22 cellular contexts compared by ENCODE assay signal in genomic region chr16:1443980-1444729, GRCh38. TPM values are rescaled to one million over a fixed set of nuclear protein-coding genes. Genes with fewer than 3 reads are reported as not detected.
A peak's percentile ranks its signal among the peaks of the same experiment; 100 is the strongest.
DNase-seq lines count a peak whose midpoint lies in the region; ATAC-seq, FAIRE-seq and TF ChIP-seq lines count a peak whose summit lies in the region.
"Had no signal": no experiment of that assay in that cellular context is flagged by ENCODE, and none has a peak within 500 bp of the region (broad histone marks: within the 10 kb centered on the region; RNA-seq: fewer than 3 reads in every experiment).

CCDC154 (minus strand) TSS chr16:1444556; CDS start chr16:1444322, 234 bp downstream.

- no peaks in the 10 kb centered on the region for H3K36me3 Mint-ChIP-seq in nephron progenitor cell (ENCODE audit: low read depth)

- no peak for TF ChIP-seq CTCF in SK-N-SH (IDR thresholded peaks at IDR 0.05)
- TF ChIP-seq CTCF in K562 (IDR thresholded peaks at IDR 0.05 in 2 of 3, conservative IDR thresholded peaks at IDR 0.05 in 1 of 3; ENCODE audit: insufficient read depth in 2 of 3, low read depth in 1 of 3, low read length in 3 of 3): no peak
- no peak for TF ChIP-seq CTCF in nephron progenitor cell (IDR thresholded peaks at IDR 0.05)

- FAIRE-seq in K562 (lab: Jason Lieb, UNC): no peak
- FAIRE-seq: G401.6 had no signal

- no peak within 1 kb of the TSS for H2AFZ ChIP-seq in SK-N-SH (ENCODE audit: low read depth)
- H2AFZ ChIP-seq in K562 (ENCODE audit: low read depth, low read length): no peak within 1 kb of the TSS

- POLR2A ChIA-PET in SK-N-SH (lab: Yijun Ruan, JAX) (interaction anchor here (1.4 kb wide), 1 partner anchor 23 kb away, joined by 6 read pairs; the partner anchor contains the start of gene UQCC4), K562 (lab: Yijun Ruan, JAX) (interaction anchor here (1.1 to 2.2 kb wide), 5 partner anchors 10 to 65 kb away, joined by 3 to 9 read pairs (median 6); partner anchors contain the start of gene UQCC4)

- WGBS in SK-N-SH (ENCODE audit: low lambda C conversion rate): 84% methylated on average over 20 of the region's 27 CpGs
- WGBS in K562 (ENCODE audit: insufficient coverage, low coverage, missing lambda C conversion rate): 60% methylated on average over 15 of the region's 27 CpGs

- H3K4me3 Mint-ChIP-seq in nephron progenitor cell: no peak within 1 kb of the TSS
- H3K4me3 Mint-ChIP-seq: CD8-positive, alpha-beta memory T cell had no signal

- peak within 1 kb of the TSS; percentile 39 for H3K27ac Mint-ChIP-seq in nephron progenitor cell
- H3K27ac Mint-ChIP-seq: CD8-positive, alpha-beta memory T cell had no signal

- no peaks in the 10 kb centered on the region for H3K9me3 ChIP-seq in SK-N-SH
- no peaks in the 10 kb centered on the region for H3K9me3 ChIP-seq in K562 (replicated peaks; ENCODE audit: control insufficient read depth, insufficient read depth, low read depth, low read length)
- H3K9me3 ChIP-seq: MG63 had no signal

- no TSS peak for BruUV-seq in K562 (replicated peaks; lab: Mats Ljungman, UMichigan)

- H3K4me1 Mint-ChIP-seq in nephron progenitor cell: peaks cover under 1% of the 10 kb centered on the region
- H3K4me1 Mint-ChIP-seq: CD8-positive, alpha-beta memory T cell had no signal

- no peak within 1 kb of the TSS for H3K27ac ChIP-seq in SK-N-SH (ENCODE audit: low read depth in 2 of 2, low read length in 1 of 2)
- no peak within 1 kb of the TSS for H3K27ac ChIP-seq in K562 (ENCODE audit: extremely low read depth, low read depth, low read length)

- no peaks in the 10 kb centered on the region for H3K9me3 Mint-ChIP-seq in nephron progenitor cell
- H3K9me3 Mint-ChIP-seq: CD8-positive, alpha-beta memory T cell had no signal

- no peaks in the 10 kb centered on the region for H3F3A ChIP-seq in SK-N-SH (replicated peaks; ENCODE audit: insufficient read depth)

- CTCF ChIA-PET in SK-N-SH (lab: Yijun Ruan, JAX) (interaction anchor here (0.6 kb wide), 1 partner anchor 75 kb away, joined by 3 read pairs; no protein-coding TSS in a partner anchor), K562 (lab: Yijun Ruan, JAX; ENCODE audit: low intra/inter-chr PET ratio) (no interaction called here)

- no peak within 1 kb of the TSS for H3K4me3 ChIP-seq in SK-N-SH (ENCODE audit: low read depth in 2 of 2, low read length in 1 of 2)
- no peak within 1 kb of the TSS for H3K4me3 ChIP-seq in K562
- H3K4me3 ChIP-seq: MG63 had no signal

- ATAC-seq in SK-N-SH treated with all-trans-retinoic acid at 6 μM for 48 hours (peak; percentile 8; the same call in 1 of the 3 replicates), K562 (no peak; the same call in 1 of the 3 replicates), HG03378 (IDR thresholded peaks at IDR 0.05; ENCODE audit: unreplicated experiment) (no peak)

- TF ChIP-seq EP300 in SK-N-SH (IDR thresholded peaks at IDR 0.05; ENCODE audit: borderline replicate concordance in 1 of 2, low read depth in 1 of 2, low read length in 1 of 2) (no peak), K562 (IDR thresholded peaks at IDR 0.05; ENCODE audit: low read length) (no peak)

- no peaks in the 10 kb centered on the region for H3K9me1 ChIP-seq in K562 (ENCODE audit: control insufficient read depth, insufficient read depth, low read length)

- no peak for TF ChIP-seq RAD21 in SK-N-SH (IDR thresholded peaks at IDR 0.05; ENCODE audit: low read length)
- no peak for TF ChIP-seq RAD21 in K562 (CRISPR knock-in tag; conservative IDR thresholded peaks at IDR 0.05 in 1 of 2, IDR thresholded peaks at IDR 0.05 in 1 of 2)

- H3K36me3 ChIP-seq in SK-N-SH (replicated peaks in 1 of 2; ENCODE audit: control insufficient read depth in 1 of 2, insufficient read depth in 2 of 2, low read length in 1 of 2): peaks cover 0 to 6% of the 10 kb centered on the region in 2 experiments
- peaks cover 33% of the 10 kb centered on the region; the same call in 1 of the 3 replicates for H3K36me3 ChIP-seq in K562 (ENCODE audit: control insufficient read depth, insufficient read depth, low read length)
- H3K36me3 ChIP-seq: MG63 had no signal

- H3K79me2 ChIP-seq in SK-N-SH (ENCODE audit: insufficient read depth) (no peaks in the 10 kb centered on the region), K562 (ENCODE audit: control insufficient read depth, insufficient read depth, low read length) (no peaks in the 10 kb centered on the region)

- H3K4me2 ChIP-seq in SK-N-SH (no peak within 1 kb of the TSS), K562 (ENCODE audit: insufficient read depth, low read length) (no peak within 1 kb of the TSS)

- no peaks in the 10 kb centered on the region for H4K20me1 ChIP-seq in SK-N-SH (ENCODE audit: insufficient read depth)
- no peaks in the 10 kb centered on the region for H4K20me1 ChIP-seq in K562 (replicated peaks; ENCODE audit: control insufficient read depth, insufficient read depth, low read length)

- DNase-seq in SK-N-SH (no peak), K562 (ENCODE audit: extremely low read depth in 1 of 4, low spot score in 3 of 4) (no peak), nephron progenitor cell (no peak), NCI-H2081 (lab: John Stamatoyannopoulos, UW) (no peak)
- no peak for DNase-seq in activated T-cell treated with anti-CD3 and anti-CD28 coated beads, Interleukin-2, amount 50 U/mL, for 1 hour
- DNase-seq in stimulated activated CD4-positive, alpha-beta T cell treated with anti-CD3 and anti-CD28 coated beads, Interleukin-4, amount 100 ng/mL, for 1 hour: no peak
- DNase-seq: 8988T; CD8-positive, alpha-beta memory T cell; DND-41; HCEC 1CT; MG63; NCI-H1092 treated with DMSO at 0.1 percent for 48 hours; NCI-H2107; NCI-H226; NCI-H524 treated with DMSO at 0.1 percent for 48 hours; NK-92 treated with Interleukin-12 subunit alpha and Interleukin-12 subunit beta, amount 100 ng/mL, for 24 hours; OCI-M1; SIG-M5 had no signal

- in situ Hi-C loops in K562 (cut with MboI): no loop called here

- no peaks in the 10 kb centered on the region for H3K9me2 ChIP-seq in SK-N-SH

- no peaks in the 10 kb centered on the region for H3K4me1 ChIP-seq in SK-N-SH (ENCODE audit: control insufficient read depth in 1 of 2, insufficient read depth in 2 of 2, low read depth in 1 of 2, low read length in 1 of 2)
- peaks cover 0 to 53% of the 10 kb centered on the region in 2 experiments; a peak in 2 of 5 replicates for H3K4me1 ChIP-seq in K562 (replicated peaks in 1 of 2; ENCODE audit: control insufficient read depth in 2 of 2, insufficient read depth in 2 of 2, low read length in 2 of 2)

- intact Hi-C loops in K562 (cut with micrococcal nuclease): no loop called here

- TF ChIP-seq POLR2A in K562 (conservative IDR thresholded peaks at IDR 0.05): no peak

- no peaks in the 10 kb centered on the region for H3K27me3 ChIP-seq in SK-N-SH (ENCODE audit: insufficient read depth)
- H3K27me3 ChIP-seq in K562 (ENCODE audit: control insufficient read depth in 2 of 2, insufficient read depth in 2 of 2, low read length in 2 of 2): no peaks in the 10 kb centered on the region
- H3K27me3 ChIP-seq: MG63 had no signal

- H3K9ac ChIP-seq in SK-N-SH (no peak within 1 kb of the TSS), K562 (ENCODE audit: insufficient read depth in 1 of 2, low read depth in 2 of 2, low read length in 2 of 2) (peak within 1 kb of the TSS in 1 of 2 experiments; percentile 76; a peak in 2 of 4 replicates)

- H3K27me3 Mint-ChIP-seq in nephron progenitor cell (ENCODE audit: low read depth, poor library complexity): no peaks in the 10 kb centered on the region
- H3K27me3 Mint-ChIP-seq: CD8-positive, alpha-beta memory T cell had no signal

TF ChIP-seq in SK-N-SH treated with all-trans-retinoic acid at 6 μM for 48 hours, 23 proteins besides CTCF, POLR2A, EP300 and RAD21:
- TF ChIP-seq ZNF565 (CRISPR knock-in tag; conservative IDR thresholded peaks at IDR 0.05; ENCODE audit: low read depth): no peak

TF ChIP-seq in SK-N-SH, 30 proteins besides CTCF, POLR2A, EP300 and RAD21 (continues in another document):
- TF ChIP-seq GATA2 (CRISPR knock-in tag; IDR thresholded peaks at IDR 0.05) (no peak), EZH2phosphoT487 (IDR thresholded peaks at IDR 0.05; ENCODE audit: borderline replicate concordance, low read depth) (no peak), FOSL2 (IDR thresholded peaks at IDR 0.05; ENCODE audit: borderline replicate concordance, low read depth) (no peak), RFX5 (IDR thresholded peaks at IDR 0.05; ENCODE audit: low read length) (no peak), RXRA (IDR thresholded peaks at IDR 0.05; ENCODE audit: borderline replicate concordance, low read depth) (no peak), NFIC (IDR thresholded peaks at IDR 0.05; ENCODE audit: borderline replicate concordance) (no peak)

TF ChIP-seq in K562, 482 proteins besides CTCF, POLR2A, EP300 and RAD21:
- TF ChIP-seq FIP1L1 (IDR thresholded peaks at IDR 0.05; ENCODE audit: low read depth, low read length, poor library complexity, severe bottlenecking): peak; percentile 27
- no peak for TF ChIP-seq DDX20 (tag; IDR thresholded peaks at IDR 0.05; ENCODE audit: low read depth)
- no peak for TF ChIP-seq FOXA3 (CRISPR knock-in tag; conservative IDR thresholded peaks at IDR 0.05 in 1 of 2, IDR thresholded peaks at IDR 0.05 in 1 of 2)
- peak; percentile 68 for TF ChIP-seq POLR2G (IDR thresholded peaks at IDR 0.05; ENCODE audit: low read depth, low read length)

RNA-seq across cellular contexts. Expression of gene CCDC154, which starts in this region (rescaled TPM):
- 0.35 and 0.41 TPM in 2 replicates for polyA plus RNA-seq in SK-N-SH (2012; rRNA removed)
- polyA plus RNA-seq in SK-N-SH (2012; cell fraction: cytosol; rRNA removed): 0.03 and 0.10 TPM in 2 replicates
- 3.6 and 6.9 TPM in 2 replicates for polyA plus RNA-seq in SK-N-SH (2012; cell fraction: nucleus; rRNA removed)
- 1.2 and 4.8 TPM in 2 replicates for total RNA-seq in K562 (2011; cell fraction: chromatin; rRNA removed; ENCODE audit: low replicate concordance)
- 2.5 and 3.0 TPM in 2 replicates for total RNA-seq in K562 (2011; cell fraction: nucleolus; rRNA removed)
- 1.5 and 2.7 TPM in 2 replicates for total RNA-seq in K562 (2011; cell fraction: nucleoplasm; rRNA removed)
- total RNA-seq in K562 (2014; rRNA removed): 0.04 TPM in 1 of 2 replicates, not detected in the other
- total RNA-seq in K562 (2014; rRNA removed; fragmentation: Illumina TruSeq; extraction: Trizol): not detected in 2 replicates
- total RNA-seq in K562 (2015; rRNA removed; fragmentation: Illumina TruSeq; extraction: Trizol): 0.18 TPM in 1 of 2 replicates, not detected in the other
- 0.22 and 0.42 TPM in 2 replicates for total RNA-seq in K562 (2021)
- polyA plus RNA-seq in K562 (2011; rRNA removed): 0.15 and 0.19 TPM in 2 replicates
- polyA plus RNA-seq in K562 (2011; cell fraction: cytosol; rRNA removed): 0.04 TPM in 1 of 2 replicates, not detected in the other
- polyA plus RNA-seq in K562 (2011; cell fraction: nucleus; rRNA removed): 1.1 and 2.4 TPM in 2 replicates
- 0.39 and 4.2 TPM in 2 replicates for polyA plus RNA-seq in K562 (2012)
- polyA plus RNA-seq in K562 (2014; fragmentation: Illumina TruSeq; extraction: Trizol): not detected in 2 replicates
- not detected for polyA plus RNA-seq in K562 (2014; fragmentation: Nextera tagmentation; extraction: Ambion mirVana)
- 0.03 and 1.4 TPM in 2 replicates for polyA plus RNA-seq in K562 (2014; rRNA removed)
- not detected in 2 replicates for polyA minus RNA-seq in K562 (2011; rRNA and poly(A)+ RNA removed)
- not detected in 2 replicates for polyA minus RNA-seq in K562 (2011; cell fraction: cytosol; rRNA and poly(A)+ RNA removed)
- 0.33 and 0.54 TPM in 2 replicates for polyA minus RNA-seq in K562 (2011; cell fraction: nucleus; rRNA and poly(A)+ RNA removed)
- total RNA-seq: RPMI7951 had no signal
- polyA plus RNA-seq: CD8-positive, alpha-beta memory T cell had no signal
